In the genomic region with DNA sequence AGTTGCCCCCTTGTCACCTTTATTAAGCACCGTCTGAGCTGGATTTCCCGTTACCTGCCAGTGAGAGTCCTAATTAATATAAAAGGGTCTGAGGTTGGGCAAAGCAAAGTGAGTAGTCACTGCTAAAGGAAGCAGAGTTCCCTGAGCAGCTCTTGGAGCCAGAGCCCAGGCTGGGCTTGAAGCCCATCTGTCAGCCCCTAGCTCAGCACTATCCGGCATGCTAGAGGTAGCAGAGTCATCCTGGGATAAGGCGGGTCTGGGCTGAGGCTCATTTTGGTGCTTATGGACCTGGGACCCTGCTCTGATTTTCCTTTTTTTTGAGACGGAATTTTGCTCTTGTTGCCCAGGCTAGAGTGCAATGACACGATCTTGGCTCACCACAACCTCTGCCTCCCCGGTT, we compare ENCODE assay signal across 1 cellular context.
TF ChIP-seq lines count a peak whose summit lies in the region.

No MANE protein-coding gene starts in this region.

TF ChIP-seq in H1, 55 proteins besides CTCF, POLR2A, EP300 and RAD21:
- TF ChIP-seq SP4 (IDR thresholded peaks at IDR 0.05; ENCODE audit: low read length), result no peak
- TF ChIP-seq POLR2AphosphoS5 (IDR thresholded peaks at IDR 0.05; ENCODE audit: low read depth, low read length), result 0 out of 2 replicates have a peak, but pooled peaks have one; percentile 33
- no peak for TF ChIP-seq NRF1 (IDR thresholded peaks at IDR 0.05; ENCODE audit: low read depth, low read length)
TF ChIP-seq in H1: peak in this region for 1.
